ENCODE assay signal across 3 cellular contexts in the genomic region with DNA sequence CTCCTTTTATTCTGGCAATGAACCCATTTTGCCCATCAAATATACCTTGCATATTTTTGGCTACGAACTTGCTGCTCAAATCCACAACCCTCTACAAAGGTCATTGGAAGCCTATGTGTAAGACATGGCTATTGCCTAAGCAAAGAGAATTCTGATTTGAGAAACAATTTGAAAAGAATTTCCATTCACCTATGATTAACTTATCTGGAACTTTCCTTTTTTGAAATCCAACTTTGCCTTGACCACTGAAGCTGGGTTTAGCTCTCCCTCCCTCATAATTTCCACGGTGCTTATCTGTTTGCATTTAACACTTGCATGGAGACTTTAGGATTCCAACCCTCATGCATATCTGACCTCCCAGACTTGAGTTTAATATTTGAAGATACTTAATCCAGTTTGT.
"Had no signal": no experiment of that assay in that cellular context is flagged by ENCODE, and none has a peak within 500 bp of the region (broad histone marks: within the 10 kb centered on the region; RNA-seq: fewer than 3 reads in every experiment).

No MANE protein-coding gene starts in this region.

- H3K4me3 ChIP-seq: GM12878 had no signal

- ATAC-seq: GM12878 had no signal

- DNase-seq: GDM1, GF-D8 had no signal
